In the genomic region with DNA sequence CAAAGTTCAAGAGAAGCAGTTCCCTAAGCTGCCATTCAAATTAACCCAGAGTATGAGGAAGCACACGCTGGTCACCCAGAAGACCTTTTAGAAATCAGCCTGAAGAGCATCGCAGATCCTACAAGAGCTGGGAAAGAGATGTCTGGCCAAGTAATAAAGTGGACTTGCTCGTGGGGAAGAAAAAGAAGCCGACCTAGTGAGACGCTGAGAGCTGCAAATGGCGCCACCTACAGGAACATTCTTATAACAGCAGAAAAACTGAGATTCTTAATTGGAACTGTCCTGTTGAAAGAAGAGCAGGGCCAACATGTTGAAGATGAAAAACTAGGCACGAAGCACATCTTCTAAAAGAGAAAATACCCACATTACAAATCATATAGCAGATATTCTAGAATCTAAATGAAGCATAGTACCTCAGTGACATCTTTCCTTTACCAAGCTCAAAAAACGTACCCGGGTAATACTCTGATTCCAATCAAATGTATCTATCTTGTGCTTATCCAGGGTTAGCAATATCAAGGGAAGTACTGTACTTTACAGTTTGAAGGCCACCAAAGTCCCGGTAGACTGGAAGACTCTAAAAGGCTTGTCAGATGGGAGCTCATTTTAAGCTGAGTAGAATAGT, we compare ENCODE assay signal across 8 cellular contexts. TPM values are rescaled to one million over a fixed set of nuclear protein-coding genes. Genes with fewer than 3 reads are reported as not detected.
DNase-seq lines count a peak whose midpoint lies in the region; ATAC-seq and TF ChIP-seq lines count a peak whose summit lies in the region.

No MANE protein-coding gene starts in this region.

- intact Hi-C loops in IMR-90 (cut with micrococcal nuclease) (loop anchor here (1.0 to 10.0 kb wide), 9 partner anchors 58 to 741 kb away; no protein-coding TSS in a partner anchor), uterus (cut with DNase I; ENCODE audit: low total_unique reads) (loop anchor here (10.0 kb wide), 1 partner anchor 601 kb away; no protein-coding TSS in a partner anchor)

- H4K91ac ChIP-seq in IMR-90 (ENCODE audit: insufficient read depth, low read depth, low read length): no peak overlapping the region

- H2BK20ac ChIP-seq in IMR-90 (ENCODE audit: low read depth, low read length): no peak overlapping the region

- dilution Hi-C loops in IMR-90 (cut with HindIII; ENCODE audit: low sequenced_read_pairs, unreplicated experiment): no loop called here

- H3K9ac ChIP-seq in IMR-90 (ENCODE audit: low read depth, low read length) (no peak overlapping the region), NT2/D1 (ENCODE audit: insufficient read length, low read depth) (no peak overlapping the region)

- H3K4me3 ChIP-seq in IMR-90 (ENCODE audit: insufficient read depth, low read depth, low read length): no peak overlapping the region
- no peak overlapping the region for H3K4me3 ChIP-seq in NT2/D1 (ENCODE audit: insufficient read length, low read depth)
- H3K4me3 ChIP-seq in fibroblast of pulmonary artery (replicated peaks; ENCODE audit: low read depth, low read length): no peak overlapping the region
- no peak overlapping the region for H3K4me3 ChIP-seq in uterus

- H3K9me1 ChIP-seq in IMR-90 (ENCODE audit: insufficient read depth, low read length): no peaks in the 10 kb centered on the region

- TF ChIP-seq CTCF in IMR-90 (conservative IDR thresholded peaks at IDR 0.05; ENCODE audit: low read depth, low read length): peak; percentile 90
- peak; percentile 87 for TF ChIP-seq CTCF in fibroblast of pulmonary artery (IDR thresholded peaks at IDR 0.05; ENCODE audit: low read length, missing control alignments)
- TF ChIP-seq CTCF in nephron progenitor cell (IDR thresholded peaks at IDR 0.05): peak; percentile 87
- peak; percentile 84 to 90 (median 86) for TF ChIP-seq CTCF in uterus (IDR thresholded peaks at IDR 0.05)

- no peaks in the 10 kb centered on the region for H3K27me3 Mint-ChIP-seq in activated T-cell treated with anti-CD3 and anti-CD28 coated beads, Interleukin-2, amount 50 U/mL, for 72 hours (ENCODE audit: low read depth)
- H3K27me3 Mint-ChIP-seq in nephron progenitor cell (ENCODE audit: low read depth, poor library complexity): no peaks in the 10 kb centered on the region

- CTCF ChIA-PET in IMR-90 (lab: Yijun Ruan, JAX): interaction anchor here (0.6 to 2.7 kb wide), 24 partner anchors 9 to 868 kb away, joined by 3 to 17 read pairs (median 4); no protein-coding TSS in a partner anchor

- DNase-seq in ELR (ENCODE audit: low read depth) (peak; percentile 82), IMR-90 (peak; percentile 84), NT2/D1 (ENCODE audit: low read depth, low spot score) (peak; percentile 74), fibroblast of pulmonary artery (ENCODE audit: low read depth) (peak; percentile 92), nephron progenitor cell (peak; percentile 53), uterus (peak; percentile 57 to 77)
- peak; percentile 50 to 64 for DNase-seq in activated T-cell treated with anti-CD3 and anti-CD28 coated beads, Interleukin-2, amount 50 U/mL, for 72 hours

- H3K9me3 Mint-ChIP-seq in activated T-cell treated with anti-CD3 and anti-CD28 coated beads, Interleukin-2, amount 50 U/mL, for 72 hours: no peaks in the 10 kb centered on the region
- H3K9me3 Mint-ChIP-seq in nephron progenitor cell: no peaks in the 10 kb centered on the region

- peaks cover 0 to 3% of the 10 kb centered on the region in 2 experiments; a peak in 2 of 4 replicates for H3K79me1 ChIP-seq in IMR-90 (ENCODE audit: low read depth in 1 of 2, low read length in 2 of 2)

- peak overlapping the region in 1 of 2 donors; percentile 63 for H3K4me3 Mint-ChIP-seq in activated T-cell treated with anti-CD3 and anti-CD28 coated beads, Interleukin-2, amount 50 U/mL, for 72 hours
- no peak overlapping the region for H3K4me3 Mint-ChIP-seq in nephron progenitor cell

- H3K4me2 ChIP-seq in IMR-90 (ENCODE audit: low read depth, low read length): peak overlapping the region; percentile 18

- no peak overlapping the region for H2AK5ac ChIP-seq in IMR-90 (ENCODE audit: low read depth, low read length)

- BruUV-seq in IMR-90 (replicated peaks; lab: Mats Ljungman, UMichigan): no TSS peak

- in situ Hi-C loops in IMR-90 (cut with MboI; ENCODE audit: low sequenced_read_pairs): loop anchor here (10.0 kb wide), 2 partner anchors 601 to 861 kb away; a partner anchor contains a TSS

- H3K23ac ChIP-seq in IMR-90 (ENCODE audit: low read depth, low read length): no peak overlapping the region

- WGBS in IMR-90 (ENCODE audit: extremely low coverage in 2 of 2, insufficient read length in 1 of 2), 2 experiments: no CpG with 5 or more reads among the region's 10 CpGs

- peak overlapping the region; percentile 46 for H2AFZ ChIP-seq in IMR-90 (replicated peaks; ENCODE audit: low read length, poor library complexity)

- TF ChIP-seq POLR2A in IMR-90 (IDR thresholded peaks at IDR 0.05; ENCODE audit: low read depth, low read length) (peak; percentile 31; the same call in 1 of the 2 replicates), uterus (IDR thresholded peaks at IDR 0.05) (no peak)

- no peak overlapping the region for H2BK120ac ChIP-seq in IMR-90 (ENCODE audit: low read depth, low read length)

- no peaks in the 10 kb centered on the region for H3K4me1 ChIP-seq in IMR-90 (ENCODE audit: control insufficient read depth, insufficient read depth, low read length)
- peaks cover 3% of the 10 kb centered on the region for H3K4me1 ChIP-seq in NT2/D1 (ENCODE audit: insufficient read depth, insufficient read length)
- no peaks in the 10 kb centered on the region for H3K4me1 ChIP-seq in uterus

- H3K27me3 ChIP-seq in IMR-90 (ENCODE audit: control insufficient read depth, insufficient read depth, low read length) (no peaks in the 10 kb centered on the region), NT2/D1 (ENCODE audit: insufficient read depth, insufficient read length) (no peaks in the 10 kb centered on the region), uterus (no peaks in the 10 kb centered on the region)

- H3K36me3 Mint-ChIP-seq in activated T-cell treated with anti-CD3 and anti-CD28 coated beads, Interleukin-2, amount 50 U/mL, for 72 hours (ENCODE audit: insufficient read depth in 2 of 2): peaks cover 2 to 4% of the 10 kb centered on the region in 2 donors
- no peaks in the 10 kb centered on the region for H3K36me3 Mint-ChIP-seq in nephron progenitor cell (ENCODE audit: low read depth)

- H3K4me1 Mint-ChIP-seq in activated T-cell treated with anti-CD3 and anti-CD28 coated beads, Interleukin-2, amount 50 U/mL, for 72 hours (ENCODE audit: low read depth): peaks cover 25% of the 10 kb centered on the region
- H3K4me1 Mint-ChIP-seq in nephron progenitor cell: peaks cover 21% of the 10 kb centered on the region

- no peak overlapping the region for H3K27ac ChIP-seq in IMR-90 (ENCODE audit: insufficient read depth, low read length)
- H3K27ac ChIP-seq in uterus: peak overlapping the region; percentile 48 to 57

- no peaks in the 10 kb centered on the region for H3K36me3 ChIP-seq in IMR-90 (ENCODE audit: control insufficient read depth, insufficient read depth, low read length)
- no peaks in the 10 kb centered on the region for H3K36me3 ChIP-seq in NT2/D1 (ENCODE audit: insufficient read depth, insufficient read length, low read length)
- H3K36me3 ChIP-seq in uterus: no peaks in the 10 kb centered on the region

- no peak overlapping the region for H3K4ac ChIP-seq in IMR-90 (ENCODE audit: low read depth, low read length)

- 0 out of 2 replicates have a peak, but pooled peaks cover 2% of the 10 kb centered on the region for H4K20me1 ChIP-seq in IMR-90 (ENCODE audit: insufficient read depth, low read length)

- H2BK15ac ChIP-seq in IMR-90 (ENCODE audit: low read depth, low read length): no peak overlapping the region

- no peak overlapping the region for H4K5ac ChIP-seq in IMR-90 (ENCODE audit: low read depth, low read length)

- no peak overlapping the region for H2AK9ac ChIP-seq in IMR-90 (replicated peaks; ENCODE audit: low read depth, low read length, poor library complexity)

- H3K56ac ChIP-seq in IMR-90 (ENCODE audit: extremely low read depth, insufficient read depth, low read length): no peak overlapping the region

- no peak overlapping the region for H3K18ac ChIP-seq in IMR-90 (ENCODE audit: low read depth, low read length)

- no peak overlapping the region for H3K27ac Mint-ChIP-seq in activated T-cell treated with anti-CD3 and anti-CD28 coated beads, Interleukin-2, amount 50 U/mL, for 72 hours
- no peak overlapping the region for H3K27ac Mint-ChIP-seq in nephron progenitor cell

- H2BK5ac ChIP-seq in IMR-90 (ENCODE audit: low read depth, low read length, poor library complexity, severe bottlenecking): no peak overlapping the region

- TF ChIP-seq RAD21 in IMR-90 (IDR thresholded peaks at IDR 0.05; ENCODE audit: low read length): peak; percentile 93

- POLR2A ChIA-PET in IMR-90 (lab: Charles Lee; ENCODE audit: unreplicated experiment): interaction anchor here (0.5 kb wide), 1 partner anchor 96 kb away, joined by 3 read pairs; no protein-coding TSS in a partner anchor

- no peaks in the 10 kb centered on the region for H3K9me3 ChIP-seq in IMR-90 (ENCODE audit: control insufficient read depth, insufficient read depth, low read length)
- H3K9me3 ChIP-seq in NT2/D1 (ENCODE audit: insufficient read depth, low read length): no peaks in the 10 kb centered on the region
- H3K9me3 ChIP-seq in uterus: no peaks in the 10 kb centered on the region

- H4K8ac ChIP-seq in IMR-90 (ENCODE audit: low read depth in 2 of 2, low read length in 2 of 2): no peak overlapping the region

- H3K14ac ChIP-seq in IMR-90 (replicated peaks; ENCODE audit: low read depth, low read length): no peak overlapping the region

- ATAC-seq in IMR-90 (ENCODE audit: low read depth): no peak; the same call in 1 of the 2 replicates
- ATAC-seq in activated T-cell treated with anti-CD3 and anti-CD28 coated beads, Interleukin-2, amount 50 U/mL, for 72 hours (replicated peaks in 1 of 2): no peak
- ATAC-seq in HG02970 (IDR thresholded peaks at IDR 0.05; ENCODE audit: low FRiP score, unreplicated experiment): no peak

TF ChIP-seq in IMR-90, 13 proteins besides CTCF, POLR2A, EP300 and RAD21 (continues in another document):
- TF ChIP-seq MAFK (IDR thresholded peaks at IDR 0.05; ENCODE audit: low read depth, low read length) (no peak), NFE2L2 (IDR thresholded peaks at IDR 0.05; ENCODE audit: low read depth, low read length) (no peak), BHLHE40 (IDR thresholded peaks at IDR 0.05; ENCODE audit: low read depth, low read length) (no peak), SMC3 (IDR thresholded peaks at IDR 0.05; ENCODE audit: low read depth, low read length) (peak; percentile 88)

RNA-seq across cellular contexts. Expression of a gene that starts 3.9 kb away (rescaled TPM):
- total RNA-seq in IMR-90 (2012; rRNA removed): 50.7 and 63.6 TPM in 2 replicates
- 19.9 and 23.1 TPM in 2 replicates for polyA plus RNA-seq in IMR-90 (2012; rRNA removed)
- 2.8 and 3.8 TPM in 2 replicates for polyA plus RNA-seq in IMR-90 (2012; cell fraction: cytosol; rRNA removed)
- 3.3 and 29.5 TPM in 2 replicates for polyA plus RNA-seq in IMR-90 (2012; cell fraction: nucleus; rRNA removed; ENCODE audit: low replicate concordance)
- total RNA-seq in activated T-cell treated with anti-CD3 and anti-CD28 coated beads, Interleukin-2, amount 50 U/mL, for 72 hours: 10 to 100 TPM; 22.3 to 22.7 TPM
- 10 to 100 TPM; 35.4 to 95.7 (median 52.3) TPM for total RNA-seq in uterus
